1 cellular context compared by ENCODE assay signal in the genomic region with DNA sequence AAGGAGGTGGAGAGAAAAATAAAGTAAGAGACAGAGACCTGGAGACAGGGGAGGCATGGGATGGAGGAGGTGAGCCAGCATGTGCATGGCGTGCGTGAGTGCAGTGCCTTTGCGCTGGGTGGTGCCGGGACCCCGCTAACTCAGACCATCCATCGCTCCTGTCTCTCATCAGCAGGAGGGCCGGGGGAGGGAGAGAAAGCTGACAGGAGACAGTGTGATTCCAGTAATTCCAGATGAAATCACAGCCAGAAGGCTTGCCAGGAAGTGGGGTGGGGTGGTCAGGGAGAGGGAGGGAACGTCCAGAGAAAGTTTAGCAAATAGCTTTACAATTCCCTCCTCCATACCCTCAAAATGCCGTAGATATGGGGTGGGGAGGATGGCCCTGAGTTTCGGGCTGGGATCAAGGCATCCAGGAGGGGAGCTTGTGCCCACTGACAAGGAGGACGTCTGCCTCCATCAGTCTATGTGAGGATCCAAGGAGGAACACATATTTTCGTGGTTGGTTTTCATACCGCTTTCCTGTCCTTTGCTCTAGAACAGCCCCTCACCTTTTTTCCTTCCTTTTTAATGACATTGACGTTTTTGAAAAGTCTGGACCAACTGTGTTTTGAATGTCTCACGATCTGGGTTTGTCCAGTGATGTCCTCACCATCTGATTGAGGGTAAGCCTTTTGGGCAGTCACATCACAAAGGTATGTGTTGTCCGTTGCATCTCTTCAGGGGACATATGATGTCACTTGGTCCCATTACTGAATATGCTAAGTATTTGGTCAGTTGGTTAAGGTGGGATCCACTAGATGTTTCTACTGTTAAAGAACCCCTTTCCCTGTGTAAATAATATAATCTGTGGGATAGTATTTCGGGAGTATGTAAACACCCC.
TF ChIP-seq lines count a peak whose summit lies in the region.

No MANE protein-coding gene starts in this region.

TF ChIP-seq in IMR-90, 13 proteins besides CTCF, POLR2A, EP300 and RAD21:
- no peak for TF ChIP-seq MAZ (IDR thresholded peaks at IDR 0.05; ENCODE audit: borderline replicate concordance, low read depth, low read length)
- no peak for TF ChIP-seq BHLHE40 (IDR thresholded peaks at IDR 0.05; ENCODE audit: low read depth, low read length)
- TF ChIP-seq RCOR1 (IDR thresholded peaks at IDR 0.05; ENCODE audit: insufficient replicate concordance, low read length), result no peak
- no peak for TF ChIP-seq NFE2L2 (IDR thresholded peaks at IDR 0.05; ENCODE audit: low read depth, low read length)
- no peak for TF ChIP-seq MXI1 (IDR thresholded peaks at IDR 0.05; ENCODE audit: borderline replicate concordance, low read depth, low read length)
- no peak for TF ChIP-seq FOS (IDR thresholded peaks at IDR 0.05; ENCODE audit: low read depth, low read length)
- no peak for TF ChIP-seq SMC3 (IDR thresholded peaks at IDR 0.05; ENCODE audit: low read depth, low read length)
- no peak for TF ChIP-seq RFX5 (IDR thresholded peaks at IDR 0.05; ENCODE audit: low read depth, low read length)
- TF ChIP-seq, protein P1, sequence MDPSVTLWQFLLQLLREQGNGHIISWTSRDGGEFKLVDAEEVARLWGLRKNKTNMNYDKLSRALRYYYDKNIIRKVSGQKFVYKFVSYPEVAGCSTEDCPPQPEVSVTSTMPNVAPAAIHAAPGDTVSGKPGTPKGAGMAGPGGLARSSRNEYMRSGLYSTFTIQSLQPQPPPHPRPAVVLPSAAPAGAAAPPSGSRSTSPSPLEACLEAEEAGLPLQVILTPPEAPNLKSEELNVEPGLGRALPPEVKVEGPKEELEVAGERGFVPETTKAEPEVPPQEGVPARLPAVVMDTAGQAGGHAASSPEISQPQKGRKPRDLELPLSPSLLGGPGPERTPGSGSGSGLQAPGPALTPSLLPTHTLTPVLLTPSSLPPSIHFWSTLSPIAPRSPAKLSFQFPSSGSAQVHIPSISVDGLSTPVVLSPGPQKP (IDR thresholded peaks at IDR 0.05; ENCODE audit: borderline replicate concordance, low read depth, low read length), result no peak
- TF ChIP-seq CHD1 (IDR thresholded peaks at IDR 0.05; ENCODE audit: low read depth, low read length), result no peak
- TF ChIP-seq MAFK (IDR thresholded peaks at IDR 0.05; ENCODE audit: low read depth, low read length), result no peak
TF ChIP-seq in IMR-90: peak in this region for 0.
